12 cellular contexts compared by ENCODE assay signal in genomic region chr6:15880262-15880973, GRCh38.
A peak's percentile ranks its signal among the peaks of the same experiment; 100 is the strongest.
DNase-seq lines count a peak whose midpoint lies in the region; ATAC-seq, FAIRE-seq and TF ChIP-seq lines count a peak whose summit lies in the region.
"Had no signal": no experiment of that assay in that cellular context is flagged by ENCODE, and none has a peak within 500 bp of the region (broad histone marks: within the 10 kb centered on the region; RNA-seq: fewer than 3 reads in every experiment).

No MANE protein-coding gene starts in this region.

- no peaks in the 10 kb centered on the region for H3K36me3 ChIP-seq in SJCRH30
- H3K36me3 ChIP-seq: SJSA1 had no signal

- peak; percentile 60 for DNase-seq in NCI-H82 (lab: John Stamatoyannopoulos, UW)
- no peak for DNase-seq in NCI-H82 treated with DMSO at 0.1 percent for 48 hours (lab: John Stamatoyannopoulos, UW; ENCODE audit: unreplicated experiment)
- no peak for DNase-seq in SJCRH30
- DNase-seq in osteocyte (ENCODE audit: extremely low spot score, unreplicated experiment) = no peak
- DNase-seq in NCI-H510A (lab: John Stamatoyannopoulos, UW) = no peak
- no peak for DNase-seq in GM19239 (ENCODE audit: insufficient read length, low spot score)
- no peak for DNase-seq in COLO829 (ENCODE audit: low spot score)

- peak; percentile 28 for ATAC-seq in GM19395 (IDR thresholded peaks at IDR 0.05; ENCODE audit: unreplicated experiment)
- ATAC-seq: WTC11 had no signal

- H3K27ac Mint-ChIP-seq in osteocyte (ENCODE audit: unreplicated experiment) = peak overlapping the region; percentile 73
- H3K27ac Mint-ChIP-seq: WTC11 had no signal

- H3K9me3 ChIP-seq in SJCRH30 (replicated peaks) = no peaks in the 10 kb centered on the region
- H3K9me3 ChIP-seq: SJSA1 had no signal

- H3K27ac ChIP-seq in SJCRH30 = peak overlapping the region; percentile 88
- H3K27ac ChIP-seq: 22Rv1 had no signal

- no peaks in the 10 kb centered on the region for H3K36me3 Mint-ChIP-seq in osteocyte (ENCODE audit: unreplicated experiment)
- H3K36me3 Mint-ChIP-seq: WTC11 had no signal

- no peak for FAIRE-seq in GM19239 (lab: Jason Lieb, UNC)

- no peak overlapping the region for H3K4me3 ChIP-seq in SJCRH30
- H3K4me3 ChIP-seq: coronary artery, SJSA1 had no signal

- peaks cover 48% of the 10 kb centered on the region for H3K4me1 ChIP-seq in SJCRH30

- peaks cover 23% of the 10 kb centered on the region for H3K4me1 Mint-ChIP-seq in osteocyte (ENCODE audit: unreplicated experiment)
- H3K4me1 Mint-ChIP-seq: WTC11 had no signal

- no peaks in the 10 kb centered on the region for H3K9me3 Mint-ChIP-seq in osteocyte (ENCODE audit: unreplicated experiment)

- no peaks in the 10 kb centered on the region for H3K27me3 ChIP-seq in SJCRH30
- H3K27me3 ChIP-seq: SJSA1 had no signal

- no peak for TF ChIP-seq CTCF in osteocyte (IDR thresholded peaks at IDR 0.05)

- no peak overlapping the region for H3K4me3 Mint-ChIP-seq in osteocyte (ENCODE audit: unreplicated experiment)
- H3K4me3 Mint-ChIP-seq: WTC11 had no signal

- no peaks in the 10 kb centered on the region for H3K27me3 Mint-ChIP-seq in osteocyte (ENCODE audit: unreplicated experiment)
